ENCODE assay signal across 27 cellular contexts in genomic region chr12:8785499-8785898, GRCh38. TPM values are rescaled to one million over a fixed set of nuclear protein-coding genes. Genes with fewer than 3 reads are reported as not detected.
DNase-seq lines count a peak whose midpoint lies in the region; ATAC-seq, FAIRE-seq and TF ChIP-seq lines count a peak whose summit lies in the region.
"Had no signal": no experiment of that assay in that cellular context is flagged by ENCODE, and none has a peak within 500 bp of the region (broad histone marks: within the 10 kb centered on the region; RNA-seq: fewer than 3 reads in every experiment).

No MANE protein-coding gene starts in this region.

- in situ Hi-C loops in HepG2 (cut with HindIII; ENCODE audit: extremely low pct_ligation_motif_present, low pct_unique_long_range_greater_than_20kb): no loop called here

- no peaks in the 10 kb centered on the region for H3K4me1 ChIP-seq in HepG2 (ENCODE audit: insufficient read depth, low read length)
- H3K4me1 ChIP-seq in right lobe of liver: no peaks in the 10 kb centered on the region
- H3K4me1 ChIP-seq in H1 (replicated peaks in 1 of 4; ENCODE audit: control insufficient read depth in 3 of 4, insufficient read depth in 4 of 4, low read length in 3 of 4): no peaks in the 10 kb centered on the region
- peaks cover 0 to 2% of the 10 kb centered on the region in 2 donors for H3K4me1 ChIP-seq in neuronal stem cell (ENCODE audit: control insufficient read depth in 2 of 2, insufficient read depth in 1 of 2, low read depth in 1 of 2, low read length in 2 of 2)
- peaks cover 0 to 4% of the 10 kb centered on the region in 2 experiments for H3K4me1 ChIP-seq in trophoblast cell (ENCODE audit: control insufficient read depth in 1 of 2, insufficient read depth in 2 of 2, low read length in 2 of 2)
- no peaks in the 10 kb centered on the region for H3K4me1 ChIP-seq in kidney (ENCODE audit: control insufficient read depth in 1 of 2, insufficient read depth in 1 of 2, low read depth in 1 of 2, low read length in 2 of 2)
- H3K4me1 ChIP-seq: BE2C, BLaER1 had no signal

- H3K9ac ChIP-seq in HepG2 (ENCODE audit: insufficient read depth, low read depth, low read length): no peak overlapping the region
- H3K9ac ChIP-seq in H1 (replicated peaks in 1 of 4; ENCODE audit: extremely low read depth in 1 of 4, low read depth in 3 of 4, low read length in 3 of 4): no peak overlapping the region
- H3K9ac ChIP-seq in neuronal stem cell (ENCODE audit: low read depth, low read length, poor library complexity): no peak overlapping the region
- peak overlapping the region; percentile 76 for H3K9ac ChIP-seq in trophoblast cell (ENCODE audit: low read length)
- H3K9ac ChIP-seq in kidney (ENCODE audit: low read length in 2 of 2): no peak overlapping the region
- H3K9ac ChIP-seq: BLaER1 had no signal

- H2BK120ac ChIP-seq in H1 (replicated peaks; ENCODE audit: low read depth, low read length) (no peak overlapping the region), neuronal stem cell (ENCODE audit: low read depth, low read length) (no peak overlapping the region), trophoblast cell (ENCODE audit: insufficient read depth, low read length, poor library complexity) (no peak overlapping the region)

- FAIRE-seq in HepG2 (lab: Jason Lieb, UNC) (no peak), H1 (lab: Jason Lieb, UNC) (no peak), kidney (lab: Jason Lieb, UNC) (no peak)
- FAIRE-seq: A204.1, G401.6, GM12891 had no signal

- H3K79me1 ChIP-seq in H1 (ENCODE audit: low read depth, low read length) (no peaks in the 10 kb centered on the region), neuronal stem cell (ENCODE audit: low read depth, low read length) (no peaks in the 10 kb centered on the region), trophoblast cell (ENCODE audit: low read length) (no peaks in the 10 kb centered on the region)

- no peak overlapping the region; the same call in 1 of the 2 replicates for H2AK5ac ChIP-seq in H1 (ENCODE audit: low read depth, low read length)
- H2AK5ac ChIP-seq in neuronal stem cell (ENCODE audit: low read depth, low read length): peak overlapping the region; percentile 75
- no peak overlapping the region for H2AK5ac ChIP-seq in trophoblast cell (ENCODE audit: low read length)

- H2AFZ ChIP-seq in HepG2 (ENCODE audit: low read length) (no peak overlapping the region), H1 (ENCODE audit: low read length) (no peak overlapping the region), neuronal stem cell (ENCODE audit: low read length) (no peak overlapping the region), trophoblast cell (ENCODE audit: insufficient read depth, low read length, poor library complexity) (no peak overlapping the region)

- no peaks in the 10 kb centered on the region for H3K36me3 ChIP-seq in HepG2 (replicated peaks in 1 of 2; ENCODE audit: control insufficient read depth in 1 of 2, insufficient read depth in 2 of 2, low read length in 2 of 2)
- H3K36me3 ChIP-seq in right lobe of liver: no peaks in the 10 kb centered on the region
- H3K36me3 ChIP-seq in H1 (ENCODE audit: control insufficient read depth in 2 of 4, insufficient read depth in 4 of 4, low read length in 3 of 4): peaks cover 5 to 19% (median 9%) of the 10 kb centered on the region in 4 experiments; a peak in 6 of 8 replicates
- peaks cover 0 to 38% of the 10 kb centered on the region in 2 donors for H3K36me3 ChIP-seq in neuronal stem cell (replicated peaks in 1 of 2; ENCODE audit: control insufficient read depth in 2 of 2, insufficient read depth in 2 of 2, low read length in 2 of 2)
- H3K36me3 ChIP-seq in trophoblast cell (ENCODE audit: control insufficient read depth in 1 of 2, insufficient read depth in 2 of 2, low read length in 2 of 2): peaks cover 6 to 16% of the 10 kb centered on the region in 2 experiments
- H3K36me3 ChIP-seq in kidney (ENCODE audit: control insufficient read depth in 1 of 2, insufficient read depth in 2 of 2, low read length in 2 of 2): no peaks in the 10 kb centered on the region
- H3K36me3 ChIP-seq: BE2C had no signal

- TF ChIP-seq EP300 in HepG2 (IDR thresholded peaks at IDR 0.05; ENCODE audit: low read depth in 2 of 2, low read length in 2 of 2) (no peak), HepG2 (CRISPR knock-in tag; IDR thresholded peaks at IDR 0.05; ENCODE audit: borderline replicate concordance) (no peak), H1 (IDR thresholded peaks at IDR 0.05; ENCODE audit: borderline replicate concordance in 1 of 2, low read depth in 2 of 2, low read length in 2 of 2) (no peak)

- H4K91ac ChIP-seq in H1 (replicated peaks; ENCODE audit: insufficient read length, low read length): no peak overlapping the region
- no peak overlapping the region for H4K91ac ChIP-seq in neuronal stem cell (ENCODE audit: low read depth, low read length, poor library complexity)
- no peak overlapping the region for H4K91ac ChIP-seq in trophoblast cell (ENCODE audit: low read depth, low read length)

- H3K14ac ChIP-seq in H1 (ENCODE audit: insufficient read length) (no peak overlapping the region), neuronal stem cell (ENCODE audit: low read length) (no peak overlapping the region), trophoblast cell (ENCODE audit: low read length) (no peak overlapping the region)

- H3K4me2 ChIP-seq in HepG2 (ENCODE audit: low read depth, low read length) (no peak overlapping the region), H1 (ENCODE audit: insufficient read depth in 1 of 2, low read depth in 2 of 2, low read length in 2 of 2) (no peak overlapping the region), neuronal stem cell (ENCODE audit: insufficient read depth, low read length, poor library complexity, severe bottlenecking) (no peak overlapping the region), trophoblast cell (ENCODE audit: low read length) (no peak overlapping the region)
- H3K4me2 ChIP-seq: BLaER1 had no signal

- no peak overlapping the region for H2BK20ac ChIP-seq in H1 (ENCODE audit: low read length)

- intact Hi-C loops in HepG2 (cut with micrococcal nuclease; ENCODE audit: unreplicated experiment) (no loop called here), right lobe of liver (cut with DNase I) (no loop called here), kidney (cut with DNase I) (no loop called here)

- H2BK12ac ChIP-seq in H1 (ENCODE audit: low read depth, low read length) (0 out of 2 replicates have a peak overlapping the region, but pooled peaks have one; percentile 27), neuronal stem cell (ENCODE audit: low read length) (no peak overlapping the region), trophoblast cell (ENCODE audit: low read length) (no peak overlapping the region)

- TF ChIP-seq CTCF in HepG2 (CRISPR knock-in tag; IDR thresholded peaks at IDR 0.05) (no peak), right lobe of liver (IDR thresholded peaks at IDR 0.05) (no peak), H1 (IDR thresholded peaks at IDR 0.05; ENCODE audit: control extremely low read depth in 1 of 3, insufficient read depth in 1 of 3, low read depth in 1 of 3, low read length in 3 of 3) (no peak), kidney (IDR thresholded peaks at IDR 0.05; ENCODE audit: borderline replicate concordance, extremely low read depth, insufficient read depth) (no peak)

- H3K27ac ChIP-seq in HepG2 (ENCODE audit: extremely low read length, insufficient read depth, low read length): no peak overlapping the region
- no peak overlapping the region for H3K27ac ChIP-seq in right lobe of liver
- H3K27ac ChIP-seq in H1 (ENCODE audit: low read depth, low read length): no peak overlapping the region
- H3K27ac ChIP-seq in neuronal stem cell (replicated peaks; ENCODE audit: low read length): no peak overlapping the region
- no peak overlapping the region for H3K27ac ChIP-seq in trophoblast cell (ENCODE audit: low read depth, low read length)
- H3K27ac ChIP-seq in kidney (ENCODE audit: low read depth in 2 of 2, low read length in 2 of 2): no peak overlapping the region
- H3K27ac ChIP-seq: BLaER1 had no signal

- H3K9me3 ChIP-seq in HepG2 (ENCODE audit: low read length) (no peaks in the 10 kb centered on the region), right lobe of liver (no peaks in the 10 kb centered on the region), H1 (ENCODE audit: insufficient read depth in 2 of 2, low read depth in 1 of 2, low read length in 1 of 2) (peaks cover 13 to 15% of the 10 kb centered on the region in 2 experiments), neuronal stem cell (replicated peaks in 1 of 2; ENCODE audit: control insufficient read depth in 2 of 2, insufficient read depth in 1 of 2, low read depth in 1 of 2, low read length in 2 of 2) (peaks cover 3 to 7% of the 10 kb centered on the region in 2 donors), trophoblast cell (ENCODE audit: insufficient read depth, low read depth, low read length) (peaks cover 3% of the 10 kb centered on the region), kidney (ENCODE audit: control insufficient read depth in 1 of 2, low read length in 2 of 2) (no peaks in the 10 kb centered on the region)
- H3K9me3 ChIP-seq: BE2C had no signal

- CTCF ChIA-PET in HepG2 (lab: Yijun Ruan, JAX; ENCODE audit: low intra/inter-chr PET ratio, low total read pairs) (no interaction called here), H1 (lab: Charles Lee; ENCODE audit: partially characterized antibody) (interaction anchor here (0.6 to 4.8 kb wide), 3 partner anchors 14 to 75 kb away, joined by 3 to 18 read pairs (median 6); no protein-coding TSS in a partner anchor)

- no peak for DNase-seq in HepG2 (ENCODE audit: low spot score)
- DNase-seq in right lobe of liver: no peak
- no peak for DNase-seq in H1 (ENCODE audit: low read depth in 1 of 2, low spot score in 2 of 2)
- no peak for DNase-seq in neuronal stem cell (ENCODE audit: low spot score)
- DNase-seq in trophoblast cell: peak; percentile 25 to 69
- DNase-seq in kidney: no peak
- no peak for DNase-seq in DMS79 treated with DMSO at 0.1 percent for 48 hours (lab: John Stamatoyannopoulos, UW)
- DNase-seq in activated CD8-positive, alpha-beta memory T cell treated with anti-CD3 and anti-CD28 coated beads, Interleukin-2, amount 50 U/mL, for 48 hours: no peak
- DNase-seq: 8988T; ACHN; BE2C; C1 segment of cervical spinal cord; CD4-positive, alpha-beta memory T cell; CD4-positive, CD25-positive, alpha-beta regulatory T cell; CD8-positive, alpha-beta memory T cell; COR-L47; DMS 273 treated with DMSO at 0.1 percent for 48 hours; DMS153; DMS53; DMS79; GF-D8 had no signal

- no peak overlapping the region for H4K12ac ChIP-seq in trophoblast cell (ENCODE audit: low read depth, low read length)

- no peak overlapping the region for H3K4me3 ChIP-seq in HepG2 (replicated peaks in 1 of 3; ENCODE audit: insufficient read depth in 1 of 3, low read depth in 2 of 3, low read length in 3 of 3)
- H3K4me3 ChIP-seq in right lobe of liver: no peak overlapping the region
- H3K4me3 ChIP-seq in H1 (ENCODE audit: extremely low read depth in 1 of 4, insufficient read depth in 2 of 4, low read depth in 3 of 4, low read length in 4 of 4): no peak overlapping the region
- no peak overlapping the region for H3K4me3 ChIP-seq in neuronal stem cell (ENCODE audit: low read length in 2 of 2)
- H3K4me3 ChIP-seq in trophoblast cell (ENCODE audit: low read depth, low read length): no peak overlapping the region
- no peak overlapping the region for H3K4me3 ChIP-seq in kidney (ENCODE audit: low read length in 2 of 2)
- H3K4me3 ChIP-seq: BLaER1 had no signal

- H3K56ac ChIP-seq in H1 (replicated peaks; ENCODE audit: insufficient read length, low read depth, low read length): no peak overlapping the region

- H2BK15ac ChIP-seq in H1 (ENCODE audit: low read length) (peak overlapping the region; percentile 10; the same call in 1 of the 2 replicates), neuronal stem cell (ENCODE audit: low read length) (no peak overlapping the region)

- no peak for TF ChIP-seq POLR2A in HepG2 (IDR thresholded peaks at IDR 0.05; ENCODE audit: insufficient read depth in 1 of 2, low read depth in 2 of 2, low read length in 2 of 2)
- no peak for TF ChIP-seq POLR2A in right lobe of liver (IDR thresholded peaks at IDR 0.05)
- TF ChIP-seq POLR2A in H1 (IDR thresholded peaks at IDR 0.05; ENCODE audit: control extremely low read depth in 1 of 2, low read depth in 2 of 2, low read length in 2 of 2): no peak

- no peak overlapping the region for H4K5ac ChIP-seq in H1 (ENCODE audit: insufficient read length, low read depth, low read length)

- 0 out of 2 replicates have a peak, but pooled peaks cover 3% of the 10 kb centered on the region for H3K23me2 ChIP-seq in H1 (ENCODE audit: low read depth, low read length)

- H2BK5ac ChIP-seq in H1 (ENCODE audit: low read depth, low read length) (no peak overlapping the region), neuronal stem cell (ENCODE audit: low read length) (no peak overlapping the region), trophoblast cell (ENCODE audit: low read depth, low read length, poor library complexity) (no peak overlapping the region)

- BruUV-seq in HepG2 (replicated peaks; lab: Mats Ljungman, UMichigan): no TSS peak

- POLR2A ChIA-PET in HepG2 (lab: Yijun Ruan, JAX): no interaction called here
- POLR2A ChIA-PET in H1 (lab: Charles Lee; ENCODE audit: partially characterized antibody): interaction anchor here (1.1 to 3.7 kb wide), 4 partner anchors 9 to 93 kb away, joined by 3 to 21 read pairs (median 4); no protein-coding TSS in a partner anchor

- WGBS in HepG2 (ENCODE audit: low lambda C conversion rate): 39% methylated on average over 4 of the region's 4 CpGs
- 76% methylated on average over 3 of the region's 4 CpGs for WGBS in right lobe of liver (ENCODE audit: insufficient coverage, low coverage, low lambda C conversion rate, missing lambda C conversion rate)
- WGBS in H1 (ENCODE audit: extremely low coverage in 1 of 2, insufficient coverage in 1 of 2, insufficient read length in 1 of 2, insufficient replicate concordance in 2 of 2, low coverage in 1 of 2, low lambda C conversion rate in 2 of 2, missing lambda C conversion rate in 1 of 2), 2 experiments: 87% methylated on average over 4 of the region's 4 CpGs; no CpG with 5 or more reads in 1 of the 2 experiments
- no CpG with 5 or more reads among the region's 4 CpGs for WGBS in neuronal stem cell (ENCODE audit: extremely low coverage in 2 of 2, insufficient read length in 2 of 2, insufficient replicate concordance in 1 of 2), 2 donors
- WGBS in trophoblast cell (ENCODE audit: extremely low coverage, insufficient coverage, insufficient read length): no CpG with 5 or more reads among the region's 4 CpGs

- no peaks in the 10 kb centered on the region for H3K79me2 ChIP-seq in HepG2 (ENCODE audit: insufficient read depth, low read length)
- H3K79me2 ChIP-seq in H1 (ENCODE audit: control insufficient read depth in 1 of 2, insufficient read depth in 2 of 2, low read length in 2 of 2): peaks cover 0 to 19% of the 10 kb centered on the region in 2 experiments; a peak in 3 of 4 replicates
- no peaks in the 10 kb centered on the region for H3K79me2 ChIP-seq in trophoblast cell (ENCODE audit: control insufficient read depth, insufficient read depth, low read length, poor library complexity)

- H3K23ac ChIP-seq in H1 (ENCODE audit: insufficient read length): no peak overlapping the region
- peak overlapping the region; percentile 75 for H3K23ac ChIP-seq in neuronal stem cell (ENCODE audit: low read depth, low read length, poor library complexity)
- no peak overlapping the region for H3K23ac ChIP-seq in trophoblast cell (ENCODE audit: low read length)

- H3K4ac ChIP-seq in H1 (replicated peaks; ENCODE audit: insufficient read length, low read depth, low read length) (peak overlapping the region; percentile 14), neuronal stem cell (ENCODE audit: low read length) (no peak overlapping the region), trophoblast cell (ENCODE audit: low read depth, low read length) (no peak overlapping the region)

- H4K8ac ChIP-seq in H1 (ENCODE audit: extremely low read depth, insufficient read depth, low read length) (no peak overlapping the region), neuronal stem cell (ENCODE audit: low read depth, low read length) (peak overlapping the region; percentile 24), trophoblast cell (ENCODE audit: low read depth, low read length) (no peak overlapping the region)

- no peak overlapping the region for H3K18ac ChIP-seq in H1 (ENCODE audit: extremely low read depth, low read length)
- no peak overlapping the region for H3K18ac ChIP-seq in neuronal stem cell (ENCODE audit: low read length)
- no peak overlapping the region for H3K18ac ChIP-seq in trophoblast cell (ENCODE audit: low read length)

- no peaks in the 10 kb centered on the region for H4K20me1 ChIP-seq in HepG2 (ENCODE audit: insufficient read depth, low read length)
- H4K20me1 ChIP-seq in H1 (replicated peaks in 1 of 2; ENCODE audit: control insufficient read depth in 1 of 2, insufficient read depth in 2 of 2, low read length in 2 of 2): no peaks in the 10 kb centered on the region
- H4K20me1 ChIP-seq: BLaER1 had no signal

- no peaks in the 10 kb centered on the region for H3K27me3 ChIP-seq in HepG2 (ENCODE audit: control insufficient read depth in 1 of 2, insufficient read depth in 2 of 2, low read length in 2 of 2)
- H3K27me3 ChIP-seq in right lobe of liver: no peaks in the 10 kb centered on the region
- H3K27me3 ChIP-seq in H1 (replicated peaks in 1 of 4; ENCODE audit: control insufficient read depth in 3 of 4, extremely low read depth in 1 of 4, insufficient read depth in 3 of 4, low read length in 3 of 4): no peaks in the 10 kb centered on the region
- H3K27me3 ChIP-seq in neuronal stem cell (ENCODE audit: control insufficient read depth in 3 of 3, insufficient read depth in 3 of 3, low read depth in 1 of 3, low read length in 3 of 3): no peaks in the 10 kb centered on the region
- no peaks in the 10 kb centered on the region for H3K27me3 ChIP-seq in trophoblast cell (ENCODE audit: insufficient read depth, low read length)
- H3K27me3 ChIP-seq: BE2C, BLaER1 had no signal

- ATAC-seq in HepG2 (no peak), right lobe of liver (no peak)

- TF ChIP-seq RAD21 in HepG2 (CRISPR knock-in tag; IDR thresholded peaks at IDR 0.05) (no peak), H1 (IDR thresholded peaks at IDR 0.05 in 1 of 2, conservative IDR thresholded peaks at IDR 0.05 in 1 of 2; ENCODE audit: low read depth in 2 of 2, low read length in 2 of 2) (no peak)

RNA-seq across cellular contexts. Expression of gene A2ML1, which starts 36.9 kb away (rescaled TPM):
- total RNA-seq in HepG2 (2016; rRNA removed; fragmentation: Illumina TruSeq; extraction: Trizol) (not detected in 2 replicates), right lobe of liver (under 1 TPM in 1 of 6 experiments, not detected in 5; 0.07 TPM), kidney (not detected)
- not detected in 2 replicates for total RNA-seq in HepG2 (2016; cell fraction: cytosol; rRNA removed; fragmentation: Illumina TruSeq; extraction: Trizol; ENCODE audit: low read depth)
- not detected in 2 replicates for total RNA-seq in HepG2 (2016; cell fraction: insoluble cytoplasmic fraction; rRNA removed; fragmentation: Illumina TruSeq; extraction: Trizol)
- not detected in 2 replicates for total RNA-seq in HepG2 (2016; cell fraction: membrane; rRNA removed; fragmentation: Illumina TruSeq; extraction: Trizol)
- total RNA-seq in HepG2 (2016; cell fraction: nucleus; rRNA removed; fragmentation: Illumina TruSeq; extraction: Trizol): not detected in 2 replicates
- polyA plus RNA-seq in HepG2 (2011; rRNA removed) (not detected in 2 replicates), H1 (2011; rRNA removed) (8.3 and 10.2 TPM in 2 replicates), kidney (ENCODE audit: insufficient read depth, low read depth, low replicate concordance) (not detected)
- polyA plus RNA-seq in HepG2 (2011; cell fraction: cytosol; rRNA removed): not detected in 2 replicates
- polyA plus RNA-seq in HepG2 (2011; cell fraction: nucleus; rRNA removed): not detected in 2 replicates
- not detected in 2 replicates for polyA plus RNA-seq in HepG2 (2012)
- polyA plus RNA-seq in HepG2 (2016; cell fraction: cytosol; fragmentation: Illumina TruSeq; extraction: Trizol; ENCODE audit: low read depth): not detected in 2 replicates
- not detected in 2 replicates for polyA plus RNA-seq in HepG2 (2016; cell fraction: insoluble cytoplasmic fraction; fragmentation: Illumina TruSeq; extraction: Trizol; ENCODE audit: low read depth)
- polyA plus RNA-seq in HepG2 (2016; cell fraction: membrane; fragmentation: Illumina TruSeq; extraction: Trizol; ENCODE audit: low read depth): not detected in 2 replicates
- polyA plus RNA-seq in HepG2 (2016; cell fraction: nucleus; fragmentation: Illumina TruSeq; extraction: Trizol; ENCODE audit: insufficient read depth, low read depth): not detected in 2 replicates
- 0.09 TPM in 1 of 2 replicates, not detected in the other for polyA minus RNA-seq in HepG2 (2011; rRNA and poly(A)+ RNA removed; ENCODE audit: low replicate concordance)
- not detected in 2 replicates for polyA minus RNA-seq in HepG2 (2011; cell fraction: cytosol; rRNA and poly(A)+ RNA removed)
- polyA minus RNA-seq in HepG2 (2011; cell fraction: nucleus; rRNA and poly(A)+ RNA removed): not detected in 2 replicates
- 9.0 and 10.3 TPM in 2 replicates for total RNA-seq in H1 (2021; fragmentation: NEBNext Ultra II Directional; extraction: Animal tissue kit (Norgen Biotek cat#: 25700))
- polyA plus RNA-seq in H1 (2011; cell fraction: cytosol; rRNA removed): 9.3 TPM
- 23.3 TPM for polyA plus RNA-seq in H1 (2011; cell fraction: nucleus; rRNA removed)
- polyA plus RNA-seq in H1 (2012, experiment 1 of 2): 6.0 to 8.7 TPM (median 7.8 TPM) in 4 replicates
- 0.98 TPM for polyA plus RNA-seq in H1 (2012, experiment 2 of 2)
- 6.7 TPM for polyA plus RNA-seq in H1 (2013, experiment 1 of 2)
- polyA plus RNA-seq in H1 (2013, experiment 2 of 2): 6.1 TPM
- polyA minus RNA-seq in H1 (2011; rRNA and poly(A)+ RNA removed): 15.2 and 23.2 TPM in 2 replicates
- polyA minus RNA-seq in H1 (2011; cell fraction: cytosol; rRNA and poly(A)+ RNA removed): 7.2 TPM
- 21.4 TPM for polyA minus RNA-seq in H1 (2011; cell fraction: nucleus; rRNA and poly(A)+ RNA removed)
- polyA plus RNA-seq in neuronal stem cell (2013, experiment 1 of 2): 0.01 TPM
- 0.03 TPM for polyA plus RNA-seq in neuronal stem cell (2013, experiment 2 of 2)
- polyA plus RNA-seq in trophoblast cell (2013): 2.9 and 3.1 TPM in 2 replicates
- total RNA-seq: CD4-positive, alpha-beta memory T cell; CD4-positive, CD25-positive, alpha-beta regulatory T cell; CD8-positive, alpha-beta memory T cell had no signal
- polyA plus RNA-seq: AG04450; CD14-positive monocyte; CD4-positive, alpha-beta memory T cell; CD4-positive, CD25-positive, alpha-beta regulatory T cell; CD8-positive, alpha-beta memory T cell had no signal

Comparison
In these comparisons a context has a peak if more than half of its experiments do, and no peak if none do; other contexts are left out.
1. DNase-seq: peak in trophoblast cell (2 of 2); none in HepG2 (single experiment), right lobe of liver (0 of 3), H1 (0 of 2), neuronal stem cell (single experiment), kidney (single experiment), DMS79 treated with DMSO at 0.1 percent for 48 hours (single experiment) and activated CD8-positive, alpha-beta memory T cell treated with anti-CD3 and anti-CD28 coated beads, Interleukin-2, amount 50 U/mL, for 48 hours (single experiment).